ENCODE assay signal across 25 cellular contexts in the genomic region with DNA sequence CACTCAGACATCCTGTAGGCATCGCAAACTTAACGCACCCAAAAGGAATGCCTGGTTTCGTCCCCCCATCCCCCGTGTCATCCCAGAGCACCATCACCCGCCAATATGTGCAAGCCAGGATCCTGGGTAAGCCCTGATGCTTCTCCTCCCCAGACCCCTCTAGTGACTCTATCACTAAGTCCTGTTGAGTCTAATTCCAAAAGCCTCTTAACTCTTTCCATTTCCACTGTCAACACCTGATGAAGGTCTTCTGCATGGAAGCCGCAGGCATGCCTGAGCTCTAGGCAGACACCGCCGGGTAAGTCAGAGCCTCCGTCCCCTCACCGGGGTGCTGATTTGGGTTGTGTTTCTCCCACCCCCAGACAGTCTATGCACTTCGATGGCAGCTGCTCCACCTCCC. TPM values are rescaled to one million over a fixed set of nuclear protein-coding genes. Genes with fewer than 3 reads are reported as not detected.
A peak's percentile ranks its signal among the peaks of the same experiment; 100 is the strongest.
DNase-seq lines count a peak whose midpoint lies in the region; ATAC-seq, FAIRE-seq and TF ChIP-seq lines count a peak whose summit lies in the region.
"Had no signal": no experiment of that assay in that cellular context is flagged by ENCODE, and none has a peak within 500 bp of the region (broad histone marks: within the 10 kb centered on the region; RNA-seq: fewer than 3 reads in every experiment).

No MANE protein-coding gene starts in this region.

- H3K36me3 ChIP-seq in WERI-Rb-1, result no peaks in the 10 kb centered on the region
- no peaks in the 10 kb centered on the region for H3K36me3 ChIP-seq in H1 (ENCODE audit: control insufficient read depth in 2 of 4, insufficient read depth in 4 of 4, low read length in 3 of 4)
- H3K36me3 ChIP-seq: BLaER1 treated with 17β-estradiol and CSF1 and Interleukin-3, amounts not matched to agents 10 nM and 100 nM had no signal

- H3K4ac ChIP-seq in H1 (replicated peaks; ENCODE audit: insufficient read length, low read depth, low read length), result no peak overlapping the region

- H3K27me3 ChIP-seq in WERI-Rb-1 (ENCODE audit: insufficient read depth, low read depth, severe bottlenecking) (no peaks in the 10 kb centered on the region), H1 (replicated peaks in 1 of 4; ENCODE audit: control insufficient read depth in 3 of 4, extremely low read depth in 1 of 4, insufficient read depth in 3 of 4, low read length in 3 of 4) (no peaks in the 10 kb centered on the region; a peak in 1 of 7 replicates)

- H2AFZ ChIP-seq in H1 (ENCODE audit: low read length), result no peak overlapping the region

- H2AK5ac ChIP-seq in H1 (ENCODE audit: low read depth, low read length), result no peak overlapping the region

- no peak overlapping the region for H2BK15ac ChIP-seq in H1 (ENCODE audit: low read length)

- H4K8ac ChIP-seq in H1 (ENCODE audit: extremely low read depth, insufficient read depth, low read length), result no peak overlapping the region; the same call in 1 of the 2 replicates

- H2BK120ac ChIP-seq in H1 (replicated peaks; ENCODE audit: low read depth, low read length), result no peak overlapping the region

- H4K20me1 ChIP-seq in H1 (replicated peaks in 1 of 2; ENCODE audit: control insufficient read depth in 1 of 2, insufficient read depth in 2 of 2, low read length in 2 of 2), result no peaks in the 10 kb centered on the region
- H4K20me1 ChIP-seq: BLaER1 treated with 17β-estradiol and CSF1 and Interleukin-3, amounts not matched to agents 10 nM and 100 nM had no signal

- no peaks in the 10 kb centered on the region; the same call in 1 of the 2 replicates for H3K23me2 ChIP-seq in H1 (ENCODE audit: low read depth, low read length)

- H3K9ac ChIP-seq in H1 (replicated peaks in 1 of 4; ENCODE audit: extremely low read depth in 1 of 4, low read depth in 3 of 4, low read length in 3 of 4), result no peak overlapping the region
- H3K9ac ChIP-seq: BLaER1 treated with 17β-estradiol and CSF1 and Interleukin-3, amounts not matched to agents 10 nM and 100 nM had no signal

- no peak for ATAC-seq in GM18858 (IDR thresholded peaks at IDR 0.05; ENCODE audit: unreplicated experiment)
- no peak for ATAC-seq in esophagus mucosa
- ATAC-seq: A549; CD8-positive, alpha-beta T cell; GM12878 had no signal

- peaks cover 2 to 10% (median 5%) of the 10 kb centered on the region in 4 experiments; a peak in 6 of 7 replicates for H3K4me1 ChIP-seq in H1 (replicated peaks in 1 of 4; ENCODE audit: control insufficient read depth in 3 of 4, insufficient read depth in 4 of 4, low read length in 3 of 4)

- H3K56ac ChIP-seq in H1 (replicated peaks; ENCODE audit: insufficient read length, low read depth, low read length), result no peak overlapping the region

- no peak overlapping the region for H3K23ac ChIP-seq in H1 (ENCODE audit: insufficient read length)

- DNase-seq in D721Med (ENCODE audit: insufficient read length, low spot score) (peak; percentile 63), NCI-H82 (lab: John Stamatoyannopoulos, UW) (peak; percentile 82), WERI-Rb-1 (peak; percentile 81), H1 (ENCODE audit: low read depth in 1 of 2, low spot score in 2 of 2) (no peak), T-helper 9 cell (no peak)
- no peak for DNase-seq in stimulated activated CD4-positive, alpha-beta T cell treated with anti-CD3 and anti-CD28 coated beads, Interleukin-1b, Interleukin-23, amount 100 ng/mL, for 48 hours
- DNase-seq: AML-193; Caco-2; Calu3; CD4-positive, alpha-beta T cell; CD8-positive, alpha-beta T cell; DMS 273 treated with DMSO at 0.1 percent for 48 hours; DMS153; DMS53; DMS79; DND-41; GDM1 had no signal

- H3K27ac ChIP-seq in WERI-Rb-1 (peak overlapping the region; percentile 65), H1 (ENCODE audit: low read depth, low read length) (no peak overlapping the region)
- H3K27ac ChIP-seq: 22Rv1; A549; BLaER1 treated with 17β-estradiol and CSF1 and Interleukin-3, amounts not matched to agents 10 nM and 100 nM had no signal

- H3K14ac ChIP-seq in H1 (ENCODE audit: insufficient read length), result no peak overlapping the region

- TF ChIP-seq RAD21 in H1 (IDR thresholded peaks at IDR 0.05 in 1 of 2, conservative IDR thresholded peaks at IDR 0.05 in 1 of 2; ENCODE audit: low read depth in 2 of 2, low read length in 2 of 2), result no peak

- no peak overlapping the region for H2BK20ac ChIP-seq in H1 (ENCODE audit: low read length)

- H3K9me3 ChIP-seq in WERI-Rb-1 (ENCODE audit: severe bottlenecking) (no peaks in the 10 kb centered on the region), H1 (ENCODE audit: insufficient read depth in 2 of 2, low read depth in 1 of 2, low read length in 1 of 2) (no peaks in the 10 kb centered on the region)
- H3K9me3 ChIP-seq: A549; BLaER1 treated with 17β-estradiol and CSF1 and Interleukin-3, amounts not matched to agents 10 nM and 100 nM; Caco-2 had no signal

- no peak for TF ChIP-seq EP300 in H1 (IDR thresholded peaks at IDR 0.05; ENCODE audit: borderline replicate concordance in 1 of 2, low read depth in 2 of 2, low read length in 2 of 2)

- H2BK5ac ChIP-seq in H1 (ENCODE audit: low read depth, low read length), result no peak overlapping the region

- H4K91ac ChIP-seq in H1 (replicated peaks; ENCODE audit: insufficient read length, low read length), result peak overlapping the region; percentile 38

- no peaks in the 10 kb centered on the region for H3K79me1 ChIP-seq in H1 (ENCODE audit: low read depth, low read length)

- WGBS in H1 (ENCODE audit: extremely low coverage in 1 of 2, insufficient coverage in 1 of 2, insufficient read length in 1 of 2, insufficient replicate concordance in 2 of 2, low coverage in 1 of 2, low lambda C conversion rate in 2 of 2, missing lambda C conversion rate in 1 of 2), 2 experiments, result 95% methylated on average over 11 of the region's 11 CpGs; no CpG with 5 or more reads in 1 of the 2 experiments

- H3K4me3 ChIP-seq in WERI-Rb-1 (ENCODE audit: low read depth, low read length) (peak overlapping the region; percentile 45), H1 (ENCODE audit: extremely low read depth in 1 of 4, insufficient read depth in 2 of 4, low read depth in 3 of 4, low read length in 4 of 4) (no peak overlapping the region)
- H3K4me3 ChIP-seq: A549; BLaER1 treated with 17β-estradiol and CSF1 and Interleukin-3, amounts not matched to agents 10 nM and 100 nM; GM12878 had no signal

- no peak for TF ChIP-seq CTCF in D721Med (IDR thresholded peaks at IDR 0.05; ENCODE audit: insufficient read depth, missing control alignments)
- TF ChIP-seq CTCF in WERI-Rb-1 (IDR thresholded peaks at IDR 0.05; ENCODE audit: low read depth, low read length), result no peak
- TF ChIP-seq CTCF in H1 (IDR thresholded peaks at IDR 0.05; ENCODE audit: control extremely low read depth in 1 of 3, insufficient read depth in 1 of 3, low read depth in 1 of 3, low read length in 3 of 3), result no peak

- H2BK12ac ChIP-seq in H1 (ENCODE audit: low read depth, low read length), result no peak overlapping the region

- no peaks in the 10 kb centered on the region for H3K79me2 ChIP-seq in H1 (ENCODE audit: control insufficient read depth in 1 of 2, insufficient read depth in 2 of 2, low read length in 2 of 2)

- CTCF ChIA-PET in H1 (lab: Charles Lee; ENCODE audit: partially characterized antibody), result interaction anchor here (1.0 to 1.3 kb wide), 2 partner anchors 57 to 68 kb away, joined by 3 to 4 read pairs; no protein-coding TSS in a partner anchor

- H4K5ac ChIP-seq in H1 (ENCODE audit: insufficient read length, low read depth, low read length), result no peak overlapping the region

- H3K4me2 ChIP-seq in H1 (ENCODE audit: insufficient read depth in 1 of 2, low read depth in 2 of 2, low read length in 2 of 2), result no peak overlapping the region
- H3K4me2 ChIP-seq: A549; BLaER1 treated with 17β-estradiol and CSF1 and Interleukin-3, amounts not matched to agents 10 nM and 100 nM had no signal

- no peak for TF ChIP-seq POLR2A in H1 (IDR thresholded peaks at IDR 0.05; ENCODE audit: control extremely low read depth in 1 of 2, low read depth in 2 of 2, low read length in 2 of 2)

- H3K18ac ChIP-seq in H1 (ENCODE audit: extremely low read depth, low read length), result no peak overlapping the region

- POLR2A ChIA-PET in H1 (lab: Charles Lee; ENCODE audit: partially characterized antibody), result interaction anchor here (1.6 kb wide), 1 partner anchor 88 kb away, joined by 4 read pairs; no protein-coding TSS in a partner anchor

- FAIRE-seq in D721Med (lab: Jason Lieb, UNC) (no peak), H1 (lab: Jason Lieb, UNC) (no peak)
- FAIRE-seq: A549, GM12878, GM12892, GM18507 had no signal

TF ChIP-seq in H1, 55 proteins besides CTCF, POLR2A, EP300 and RAD21 (continues in another document):
- TF ChIP-seq, protein P1, sequence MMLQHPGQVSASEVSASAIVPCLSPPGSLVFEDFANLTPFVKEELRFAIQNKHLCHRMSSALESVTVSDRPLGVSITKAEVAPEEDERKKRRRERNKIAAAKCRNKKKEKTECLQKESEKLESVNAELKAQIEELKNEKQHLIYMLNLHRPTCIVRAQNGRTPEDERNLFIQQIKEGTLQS (IDR thresholded peaks at IDR 0.05; ENCODE audit: insufficient read depth, low read depth, low read length), result no peak
- TF ChIP-seq TBP (IDR thresholded peaks at IDR 0.05; ENCODE audit: low read depth, low read length) (no peak), SP1 (IDR thresholded peaks at IDR 0.05; ENCODE audit: low read depth, low read length) (no peak), GTF2F1 (IDR thresholded peaks at IDR 0.05; ENCODE audit: borderline replicate concordance, low read depth, low read length) (no peak), SRF (IDR thresholded peaks at IDR 0.05; ENCODE audit: low read depth, low read length) (no peak), EZH2 (IDR thresholded peaks at IDR 0.05; ENCODE audit: low read depth, low read length, severe bottlenecking) (no peak), HDAC2 (IDR thresholded peaks at IDR 0.05; ENCODE audit: borderline replicate concordance in 1 of 2, low read depth in 2 of 2, low read length in 2 of 2) (no peak), SAP30 (IDR thresholded peaks at IDR 0.05; ENCODE audit: insufficient read depth, insufficient replicate concordance, low read length) (no peak), PHF8 (conservative IDR thresholded peaks at IDR 0.05; ENCODE audit: low read depth, low read length) (no peak), EGR1 (IDR thresholded peaks at IDR 0.05; ENCODE audit: borderline replicate concordance, low read depth, low read length) (no peak), RFX5 (IDR thresholded peaks at IDR 0.05; ENCODE audit: borderline replicate concordance, low read depth, low read length) (no peak), KDM4A (IDR thresholded peaks at IDR 0.05; ENCODE audit: low read depth, low read length, severe bottlenecking) (no peak)

RNA-seq across cellular contexts. Expression of a gene that starts 5.3 kb away (rescaled TPM):
- total RNA-seq in H1 (2021; fragmentation: NEBNext Ultra II Directional; extraction: Animal tissue kit (Norgen Biotek cat#: 25700)), result 11.1 and 14.9 TPM in 2 replicates
- polyA plus RNA-seq in H1 (2011; rRNA removed), result 4.6 and 4.7 TPM in 2 replicates
- polyA plus RNA-seq in H1 (2011; cell fraction: cytosol; rRNA removed), result 6.0 TPM
- polyA plus RNA-seq in H1 (2011; cell fraction: nucleus; rRNA removed), result 12.2 TPM
- polyA plus RNA-seq in H1 (2012, experiment 1 of 2), result 6.4 to 8.1 TPM (median 7.4 TPM) in 4 replicates
- 2.9 TPM for polyA plus RNA-seq in H1 (2012, experiment 2 of 2)
- 4.8 TPM for polyA plus RNA-seq in H1 (2013, experiment 1 of 2)
- 4.6 TPM for polyA plus RNA-seq in H1 (2013, experiment 2 of 2)
- 10.8 and 12.8 TPM in 2 replicates for polyA minus RNA-seq in H1 (2011; rRNA and poly(A)+ RNA removed)
- polyA minus RNA-seq in H1 (2011; cell fraction: cytosol; rRNA and poly(A)+ RNA removed), result 9.3 TPM
- polyA minus RNA-seq in H1 (2011; cell fraction: nucleus; rRNA and poly(A)+ RNA removed), result 15.1 TPM
- total RNA-seq in esophagus mucosa, result 5.9 TPM

Comparison
In these comparisons a context has a peak if more than half of its experiments do, and no peak if none do; other contexts are left out.
1. DNase-seq: peak in D721Med (single experiment), NCI-H82 (single experiment) and WERI-Rb-1 (single experiment); none in H1 (0 of 2), stimulated activated CD4-positive, alpha-beta T cell treated with anti-CD3 and anti-CD28 coated beads, Interleukin-1b, Interleukin-23, amount 100 ng/mL, for 48 hours (single experiment) and T-helper 9 cell (single experiment).